ENCODE assay signal across 17 cellular contexts in the genomic region with DNA sequence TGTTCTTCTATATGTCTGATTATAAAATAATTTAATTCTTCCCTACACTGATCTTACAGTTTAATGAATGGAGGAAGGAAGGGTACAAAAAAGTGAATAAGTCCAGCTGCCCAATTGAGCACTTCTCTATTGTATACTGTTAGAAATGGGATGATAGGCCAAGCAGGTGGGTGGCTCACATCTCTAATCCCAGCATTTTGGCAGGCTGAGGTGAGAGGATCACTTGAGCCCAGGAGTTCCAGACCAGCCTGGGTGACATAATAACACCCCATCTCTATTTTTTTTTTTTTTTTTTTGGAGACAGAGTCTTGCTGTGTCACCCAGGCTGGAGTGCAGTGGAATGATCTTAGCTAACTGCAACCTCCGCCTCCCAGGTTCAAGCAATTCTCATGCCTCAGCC. TPM values are rescaled to one million over a fixed set of nuclear protein-coding genes. Genes with fewer than 3 reads are reported as not detected.
A peak's percentile ranks its signal among the peaks of the same experiment; 100 is the strongest.
DNase-seq lines count a peak whose midpoint lies in the region; ATAC-seq, FAIRE-seq and TF ChIP-seq lines count a peak whose summit lies in the region.
"Had no signal": no experiment of that assay in that cellular context is flagged by ENCODE, and none has a peak within 500 bp of the region (broad histone marks: within the 10 kb centered on the region; RNA-seq: fewer than 3 reads in every experiment).

No MANE protein-coding gene starts in this region.

- DNase-seq in T-helper 1 cell (no peak), K562 (ENCODE audit: extremely low read depth in 1 of 4, low spot score in 3 of 4) (no peak), natural killer cell (no peak), NCI-H2171 treated with DMSO at 0.1 percent for 48 hours (lab: John Stamatoyannopoulos, UW) (no peak), HCEC 1CT (no peak)
- DNase-seq in CD4-positive, alpha-beta T cell = no peak
- no peak for DNase-seq in effector CD4-positive, alpha-beta T cell
- DNase-seq: 8988T, Caco-2, Karpas-422, NCI-H187 treated with DMSO at 0.1 percent for 48 hours, NCI-H2171, NCI-H774 had no signal

- no peak for TF ChIP-seq RAD21 in K562 (CRISPR knock-in tag; conservative IDR thresholded peaks at IDR 0.05 in 1 of 2, IDR thresholded peaks at IDR 0.05 in 1 of 2)

- H3K4me3 Mint-ChIP-seq in T-helper 1 cell treated with Interleukin-12 subunit alpha and Interleukin-12 subunit beta and Interleukin-4 antibody, amounts not matched to agents 30 μg/mL and 1 μg/mL, for 36 hours = no peak overlapping the region
- H3K4me3 Mint-ChIP-seq in CD4-positive, alpha-beta T cell = no peak overlapping the region
- no peak overlapping the region for H3K4me3 Mint-ChIP-seq in natural killer cell

- no peaks in the 10 kb centered on the region for H3K9me1 ChIP-seq in K562 (ENCODE audit: control insufficient read depth, insufficient read depth, low read length)

- no peak for FAIRE-seq in K562 (lab: Jason Lieb, UNC)
- FAIRE-seq: H1, RCC 7860 had no signal

- no TSS peak for BruUV-seq in K562 (replicated peaks; lab: Mats Ljungman, UMichigan)

- no peak for TF ChIP-seq POLR2A in K562 (conservative IDR thresholded peaks at IDR 0.05)

- peak overlapping the region; percentile 84 for H3K4me2 ChIP-seq in K562 (ENCODE audit: insufficient read depth, low read length)
- H3K4me2 ChIP-seq: BLaER1 treated with 17β-estradiol and CSF1 and Interleukin-3, amounts not matched to agents 10 nM and 100 nM had no signal

- ATAC-seq in CD4-positive, alpha-beta T cell (ENCODE audit: poor library complexity) = no peak
- no peak for ATAC-seq in K562
- ATAC-seq in natural killer cell = no peak

- intact Hi-C loops in CD4-positive, alpha-beta T cell (cut with DNase I, micrococcal nuclease) = no loop called here
- intact Hi-C loops in K562 (cut with micrococcal nuclease) (no loop called here), natural killer cell (cut with micrococcal nuclease) (no loop called here)

- POLR2A ChIA-PET in CD4-positive, alpha-beta T cell (lab: Charles Lee) = interaction anchor here (0.8 to 1.1 kb wide), 2 partner anchors 21 to 392 kb away, joined by 3 to 4 read pairs; no protein-coding TSS in a partner anchor
- POLR2A ChIA-PET in K562 (lab: Yijun Ruan, JAX) = no interaction called here

- no peaks in the 10 kb centered on the region for H3K27me3 Mint-ChIP-seq in T-helper 1 cell treated with Interleukin-12 subunit alpha and Interleukin-12 subunit beta and Interleukin-4 antibody, amounts not matched to agents 30 μg/mL and 1 μg/mL, for 36 hours (ENCODE audit: low read depth)
- no peaks in the 10 kb centered on the region for H3K27me3 Mint-ChIP-seq in CD4-positive, alpha-beta T cell
- no peaks in the 10 kb centered on the region for H3K27me3 Mint-ChIP-seq in natural killer cell (ENCODE audit: low read depth in 2 of 2)

- no peak overlapping the region for H3K27ac ChIP-seq in CD4-positive, alpha-beta T cell (ENCODE audit: low read depth, low read length)
- no peak overlapping the region for H3K27ac ChIP-seq in K562 (ENCODE audit: extremely low read depth, low read depth, low read length)
- H3K27ac ChIP-seq: BLaER1 treated with 17β-estradiol and CSF1 and Interleukin-3, amounts not matched to agents 10 nM and 100 nM had no signal

- no peak for TF ChIP-seq EP300 in K562 (IDR thresholded peaks at IDR 0.05; ENCODE audit: low read length)

- no peaks in the 10 kb centered on the region for H3K9me3 Mint-ChIP-seq in T-helper 1 cell treated with Interleukin-12 subunit alpha and Interleukin-12 subunit beta and Interleukin-4 antibody, amounts not matched to agents 30 μg/mL and 1 μg/mL, for 36 hours
- no peaks in the 10 kb centered on the region for H3K9me3 Mint-ChIP-seq in CD4-positive, alpha-beta T cell
- no peaks in the 10 kb centered on the region for H3K9me3 Mint-ChIP-seq in natural killer cell

- H3K4me1 ChIP-seq in K562 (replicated peaks in 1 of 2; ENCODE audit: control insufficient read depth in 2 of 2, insufficient read depth in 2 of 2, low read length in 2 of 2) = peaks cover 26 to 35% of the 10 kb centered on the region in 2 experiments
- H3K4me1 ChIP-seq: Caco-2 had no signal

- H3K4me3 ChIP-seq in K562 = no peak overlapping the region
- H3K4me3 ChIP-seq: BLaER1 treated with 17β-estradiol and CSF1 and Interleukin-3, amounts not matched to agents 10 nM and 100 nM had no signal

- peaks cover 46% of the 10 kb centered on the region for H3K36me3 Mint-ChIP-seq in T-helper 1 cell treated with Interleukin-12 subunit alpha and Interleukin-12 subunit beta and Interleukin-4 antibody, amounts not matched to agents 30 μg/mL and 1 μg/mL, for 36 hours (ENCODE audit: low read depth)
- H3K36me3 Mint-ChIP-seq in CD4-positive, alpha-beta T cell (ENCODE audit: low read depth) = peaks cover 64% of the 10 kb centered on the region
- peaks cover 13% of the 10 kb centered on the region for H3K36me3 Mint-ChIP-seq in natural killer cell

- H4K20me1 ChIP-seq in K562 (replicated peaks; ENCODE audit: control insufficient read depth, insufficient read depth, low read length) = no peaks in the 10 kb centered on the region

- CTCF ChIA-PET in CD4-positive, alpha-beta T cell (lab: Charles Lee) = interaction anchor here (0.7 to 2.8 kb wide), 3 partner anchors 10 to 59 kb away, joined by 3 to 9 read pairs (median 5); partner anchors contain the start of gene ATP2B4
- CTCF ChIA-PET in K562 (lab: Yijun Ruan, JAX; ENCODE audit: low intra/inter-chr PET ratio) = no interaction called here

- H3K79me2 ChIP-seq in K562 (ENCODE audit: control insufficient read depth, insufficient read depth, low read length) = peaks cover 44% of the 10 kb centered on the region

- peak overlapping the region; percentile 68 for H3K27ac Mint-ChIP-seq in T-helper 1 cell treated with Interleukin-12 subunit alpha and Interleukin-12 subunit beta and Interleukin-4 antibody, amounts not matched to agents 30 μg/mL and 1 μg/mL, for 36 hours
- H3K27ac Mint-ChIP-seq in CD4-positive, alpha-beta T cell = peak overlapping the region; percentile 89
- H3K27ac Mint-ChIP-seq in natural killer cell = peak overlapping the region; percentile 89 to 91

- H2AFZ ChIP-seq in K562 (ENCODE audit: low read depth, low read length) = no peak overlapping the region

- in situ Hi-C loops in K562 (cut with MboI) = no loop called here

- H3K4me1 Mint-ChIP-seq in T-helper 1 cell treated with Interleukin-12 subunit alpha and Interleukin-12 subunit beta and Interleukin-4 antibody, amounts not matched to agents 30 μg/mL and 1 μg/mL, for 36 hours (ENCODE audit: low read depth) = peaks cover 57% of the 10 kb centered on the region
- peaks cover 65% of the 10 kb centered on the region for H3K4me1 Mint-ChIP-seq in CD4-positive, alpha-beta T cell (ENCODE audit: low read depth)
- H3K4me1 Mint-ChIP-seq in natural killer cell = peaks cover 62 to 69% of the 10 kb centered on the region in 2 donors

- 88% methylated on average over 1 of the region's 1 CpG for WGBS in K562 (ENCODE audit: insufficient coverage, low coverage, missing lambda C conversion rate)

- no peak for TF ChIP-seq CTCF in CD4-positive, alpha-beta T cell (IDR thresholded peaks at IDR 0.05)
- no peak for TF ChIP-seq CTCF in K562 (IDR thresholded peaks at IDR 0.05 in 2 of 3, conservative IDR thresholded peaks at IDR 0.05 in 1 of 3; ENCODE audit: insufficient read depth in 2 of 3, low read depth in 1 of 3, low read length in 3 of 3)
- TF ChIP-seq CTCF in natural killer cell (IDR thresholded peaks at IDR 0.05) = no peak

- no peaks in the 10 kb centered on the region for H3K9me3 ChIP-seq in CD4-positive, alpha-beta T cell (ENCODE audit: control insufficient read depth, low read length)
- H3K9me3 ChIP-seq in K562 (replicated peaks; ENCODE audit: control insufficient read depth, insufficient read depth, low read depth, low read length) = no peaks in the 10 kb centered on the region
- H3K9me3 ChIP-seq: Caco-2 had no signal

- H3K9ac ChIP-seq in K562 (ENCODE audit: insufficient read depth in 1 of 2, low read depth in 2 of 2, low read length in 2 of 2) = no peak overlapping the region
- H3K9ac ChIP-seq: BLaER1 treated with 17β-estradiol and CSF1 and Interleukin-3, amounts not matched to agents 10 nM and 100 nM had no signal

- H3K27me3 ChIP-seq in CD4-positive, alpha-beta T cell (ENCODE audit: control insufficient read depth, insufficient read depth, low read length) = no peaks in the 10 kb centered on the region
- H3K27me3 ChIP-seq in K562 (ENCODE audit: control insufficient read depth in 2 of 2, insufficient read depth in 2 of 2, low read length in 2 of 2) = no peaks in the 10 kb centered on the region
- H3K27me3 ChIP-seq: BLaER1 treated with 17β-estradiol and CSF1 and Interleukin-3, amounts not matched to agents 10 nM and 100 nM had no signal

- peaks cover 11% of the 10 kb centered on the region; the same call in 1 of the 3 replicates for H3K36me3 ChIP-seq in K562 (ENCODE audit: control insufficient read depth, insufficient read depth, low read length)

TF ChIP-seq in K562, 482 proteins besides CTCF, POLR2A, EP300 and RAD21 (continues in another document):
- peak; percentile 13; the same call in 1 of the 2 replicates for TF ChIP-seq C11orf30 (IDR thresholded peaks at IDR 0.05; ENCODE audit: low read depth)

RNA-seq across cellular contexts. Expression of gene ATP2B4, which starts 57.4 kb away (rescaled TPM):
- total RNA-seq in CD4-positive, alpha-beta T cell = 10 to 100 TPM; 23.6 to 23.7 TPM
- 99.9 and 127 TPM in 2 replicates for total RNA-seq in K562 (2011; cell fraction: chromatin; rRNA removed; ENCODE audit: low replicate concordance)
- 72.9 and 73.4 TPM in 2 replicates for total RNA-seq in K562 (2011; cell fraction: nucleolus; rRNA removed)
- 89.0 and 95.0 TPM in 2 replicates for total RNA-seq in K562 (2011; cell fraction: nucleoplasm; rRNA removed)
- total RNA-seq in K562 (2014; rRNA removed) (15.6 and 16.2 TPM in 2 replicates), K562 (2014; rRNA removed; fragmentation: Illumina TruSeq; extraction: Trizol) (18.2 and 19.7 TPM in 2 replicates), K562 (2015; rRNA removed; fragmentation: Illumina TruSeq; extraction: Trizol) (22.8 and 24.3 TPM in 2 replicates), K562 (2021) (24.2 and 26.3 TPM in 2 replicates), natural killer cell (100 to 1,000 TPM; 175 to 235 (median 196) TPM)
- polyA plus RNA-seq in K562 (2011; rRNA removed) (38.5 and 40.6 TPM in 2 replicates), K562 (2014; fragmentation: Illumina TruSeq; extraction: Trizol) (24.4 and 28.7 TPM in 2 replicates), K562 (2014; fragmentation: Nextera tagmentation; extraction: Ambion mirVana) (10 to 100 TPM; 10.3 to 11.3 TPM), K562 (2014; rRNA removed) (20.2 and 21.7 TPM in 2 replicates)
- polyA plus RNA-seq in K562 (2011; cell fraction: cytosol; rRNA removed) = 22.6 and 31.8 TPM in 2 replicates
- polyA plus RNA-seq in K562 (2011; cell fraction: nucleus; rRNA removed) = 65.0 and 81.5 TPM in 2 replicates
- polyA plus RNA-seq in K562 (2012) = 19.0 and 22.9 TPM in 2 replicates
- polyA minus RNA-seq in K562 (2011; rRNA and poly(A)+ RNA removed) = 90.3 and 109 TPM in 2 replicates
- 46.4 and 53.4 TPM in 2 replicates for polyA minus RNA-seq in K562 (2011; cell fraction: cytosol; rRNA and poly(A)+ RNA removed)
- 27.2 and 48.3 TPM in 2 replicates for polyA minus RNA-seq in K562 (2011; cell fraction: nucleus; rRNA and poly(A)+ RNA removed)
